ENCODE assay signal across 22 cellular contexts in the genomic region with DNA sequence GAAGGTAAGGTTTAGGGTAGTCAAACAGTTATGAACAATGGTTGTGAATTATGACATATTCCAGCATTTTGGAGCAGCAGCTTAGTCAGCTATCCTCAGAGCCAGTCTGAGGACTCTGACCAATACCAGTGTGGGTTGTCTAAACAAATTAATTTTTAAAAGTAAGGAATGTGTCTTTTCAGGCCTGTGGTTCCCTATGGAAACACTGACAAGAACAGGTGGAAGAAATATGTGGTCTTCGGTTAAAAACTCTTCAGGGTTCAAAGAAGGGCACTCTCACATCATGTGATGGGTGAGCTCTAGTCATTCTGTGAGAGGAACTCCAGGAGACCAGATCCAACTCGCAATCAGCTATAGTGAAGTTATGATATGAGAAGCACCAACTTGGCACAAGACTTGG. TPM values are rescaled to one million over a fixed set of nuclear protein-coding genes. Genes with fewer than 3 reads are reported as not detected.
DNase-seq lines count a peak whose midpoint lies in the region; ATAC-seq, FAIRE-seq and TF ChIP-seq lines count a peak whose summit lies in the region.
"Had no signal": no experiment of that assay in that cellular context is flagged by ENCODE, and none has a peak within 500 bp of the region (broad histone marks: within the 10 kb centered on the region; RNA-seq: fewer than 3 reads in every experiment).

No MANE protein-coding gene starts in this region.

- peaks cover 2% of the 10 kb centered on the region for H3K4me1 Mint-ChIP-seq in activated T-cell treated with anti-CD3 and anti-CD28 coated beads, Interleukin-2, amount 50 U/mL, for 4 hours (ENCODE audit: low read depth)
- no peaks in the 10 kb centered on the region for H3K4me1 Mint-ChIP-seq in stimulated activated naive CD8-positive, alpha-beta T cell treated with anti-CD3 and anti-CD28 coated beads, Interleukin-15, amount 100 ng/mL, for 72 hours
- H3K4me1 Mint-ChIP-seq: IgD-negative memory B cell had no signal

- H3K36me3 ChIP-seq in kidney (ENCODE audit: control insufficient read depth in 1 of 2, insufficient read depth in 2 of 2, low read length in 2 of 2), result peaks cover 0 to 6% of the 10 kb centered on the region in 2 donors
- H3K36me3 ChIP-seq: HAP-1 had no signal

- FAIRE-seq in kidney (lab: Jason Lieb, UNC), result peak; percentile 21
- FAIRE-seq: A204.1, GM12892, GM18507, H1, HepG2 had no signal

- TF ChIP-seq CTCF in kidney (IDR thresholded peaks at IDR 0.05; ENCODE audit: borderline replicate concordance, extremely low read depth, insufficient read depth), result no peak

- peaks cover 23% of the 10 kb centered on the region for H3K27me3 Mint-ChIP-seq in activated T-cell treated with anti-CD3 and anti-CD28 coated beads, Interleukin-2, amount 50 U/mL, for 4 hours (ENCODE audit: low read depth)
- H3K27me3 Mint-ChIP-seq in stimulated activated naive CD8-positive, alpha-beta T cell treated with anti-CD3 and anti-CD28 coated beads, Interleukin-15, amount 100 ng/mL, for 72 hours, result peaks cover 56% of the 10 kb centered on the region

- peak overlapping the region; percentile 66 to 73 for H3K4me3 ChIP-seq in kidney (ENCODE audit: low read length in 2 of 2)
- H3K4me3 ChIP-seq: HAP-1 had no signal

- DNase-seq in LHCN-M2 (ENCODE audit: low read depth) (peak; percentile 93), kidney (no peak), myocyte (ENCODE audit: low read depth) (peak; percentile 57), hippocampal formation (lab: John Stamatoyannopoulos, UW) (no peak), germinal center (ENCODE audit: low spot score) (no peak)
- DNase-seq in activated T-cell treated with anti-CD3 and anti-CD28 coated beads, Interleukin-2, amount 50 U/mL, for 4 hours, result no peak
- DNase-seq in stimulated activated naive CD8-positive, alpha-beta T cell treated with anti-CD3 and anti-CD28 coated beads, Interleukin-15, amount 100 ng/mL, for 72 hours, result no peak
- DNase-seq: AML-193; Caco-2; CD4-positive, alpha-beta T cell; DMS153; DMS79; GDM1 had no signal

- no peak for ATAC-seq in activated T-cell treated with anti-CD3 and anti-CD28 coated beads, Interleukin-2, amount 50 U/mL, for 4 hours
- ATAC-seq in stimulated activated naive CD8-positive, alpha-beta T cell treated with anti-CD3 and anti-CD28 coated beads, Interleukin-15, amount 100 ng/mL, for 72 hours, result no peak
- ATAC-seq: HepG2 had no signal

- H3K27ac ChIP-seq in kidney (ENCODE audit: low read depth in 2 of 2, low read length in 2 of 2), result peak overlapping the region; percentile 74 to 79
- H3K27ac ChIP-seq: C4-2B had no signal

- H3K27ac Mint-ChIP-seq in stimulated activated naive CD8-positive, alpha-beta T cell treated with anti-CD3 and anti-CD28 coated beads, Interleukin-15, amount 100 ng/mL, for 72 hours, result no peak overlapping the region
- H3K27ac Mint-ChIP-seq: CD4-positive, alpha-beta T cell; IgD-negative memory B cell had no signal

- no peaks in the 10 kb centered on the region for H3K9me3 ChIP-seq in kidney (ENCODE audit: control insufficient read depth in 1 of 2, low read length in 2 of 2)
- H3K9me3 ChIP-seq: Caco-2, HAP-1 had no signal

- H3K36me3 Mint-ChIP-seq in activated T-cell treated with anti-CD3 and anti-CD28 coated beads, Interleukin-2, amount 50 U/mL, for 4 hours (ENCODE audit: insufficient read depth), result no peaks in the 10 kb centered on the region
- H3K36me3 Mint-ChIP-seq: IgD-negative memory B cell had no signal

- H3K4me1 ChIP-seq in kidney (ENCODE audit: control insufficient read depth in 1 of 2, insufficient read depth in 1 of 2, low read depth in 1 of 2, low read length in 2 of 2), result no peaks in the 10 kb centered on the region
- H3K4me1 ChIP-seq: Caco-2, HAP-1 had no signal

- no peaks in the 10 kb centered on the region for H3K9me3 Mint-ChIP-seq in activated T-cell treated with anti-CD3 and anti-CD28 coated beads, Interleukin-2, amount 50 U/mL, for 4 hours
- H3K9me3 Mint-ChIP-seq in stimulated activated naive CD8-positive, alpha-beta T cell treated with anti-CD3 and anti-CD28 coated beads, Interleukin-15, amount 100 ng/mL, for 72 hours, result no peaks in the 10 kb centered on the region
- H3K9me3 Mint-ChIP-seq: CD4-positive, alpha-beta T cell; IgD-negative memory B cell had no signal

- intact Hi-C loops in kidney (cut with DNase I), result no loop called here

- H3K9ac ChIP-seq in kidney (ENCODE audit: low read length in 2 of 2), result peak overlapping the region in 1 of 2 donors; percentile 75

- no peak overlapping the region for H3K4me3 Mint-ChIP-seq in activated T-cell treated with anti-CD3 and anti-CD28 coated beads, Interleukin-2, amount 50 U/mL, for 4 hours
- H3K4me3 Mint-ChIP-seq in stimulated activated naive CD8-positive, alpha-beta T cell treated with anti-CD3 and anti-CD28 coated beads, Interleukin-15, amount 100 ng/mL, for 72 hours, result no peak overlapping the region
- H3K4me3 Mint-ChIP-seq: CD4-positive, alpha-beta T cell; IgD-negative memory B cell had no signal

RNA-seq across cellular contexts. Expression of a gene that starts 33.5 kb away (rescaled TPM):
- total RNA-seq in LHCN-M2 (2014; rRNA removed), result not detected in 2 replicates
- not detected for polyA plus RNA-seq in LHCN-M2 (2012)
- 11.0 TPM for total RNA-seq in kidney
- polyA plus RNA-seq in kidney (ENCODE audit: insufficient read depth, low read depth, low replicate concordance), result 4,265 TPM
- not detected in 2 replicates for total RNA-seq in myocyte
- polyA plus RNA-seq in myocyte (2012), result 0.13 TPM
- 1 to 10 TPM in 1 of 3 donors, under 1 TPM in 2; 0.79 to 1.3 (median 0.89) TPM for total RNA-seq in activated T-cell treated with anti-CD3 and anti-CD28 coated beads, Interleukin-2, amount 50 U/mL, for 4 hours
- total RNA-seq: CD4-positive, alpha-beta T cell; H1 had no signal
- polyA plus RNA-seq: BJ, H1 had no signal

Comparison
In these comparisons a context has a peak if more than half of its experiments do, and no peak if none do; other contexts are left out.
1. DNase-seq: peak in LHCN-M2 (single experiment) and myocyte (single experiment); none in kidney (single experiment), hippocampal formation (0 of 2), activated T-cell treated with anti-CD3 and anti-CD28 coated beads, Interleukin-2, amount 50 U/mL, for 4 hours (single experiment), stimulated activated naive CD8-positive, alpha-beta T cell treated with anti-CD3 and anti-CD28 coated beads, Interleukin-15, amount 100 ng/mL, for 72 hours (0 of 2) and germinal center (single experiment).